Comparison of ENCODE assay signal across 21 cellular contexts in genomic region chr1:208093046-208093445, GRCh38.
"Had no signal": no experiment of that assay in that cellular context is flagged by ENCODE, and none has a peak within 500 bp of the region (broad histone marks: within the 10 kb centered on the region; RNA-seq: fewer than 3 reads in every experiment).

No MANE protein-coding gene starts in this region.

- H3K4me3 ChIP-seq: neural progenitor cell, ovary, psoas muscle, right lobe of liver, sigmoid colon, stomach, thoracic aorta, thyroid gland, tibial nerve, upper lobe of right lung, uterus had no signal

- H3K9me3 Mint-ChIP-seq: naive thymus-derived CD8-positive, alpha-beta T cell; natural killer cell treated with Interleukin-12 subunit alpha and Interleukin-12 subunit beta and Interleukin-15 and Interleukin-18, amount 100 ng/mL, for 72 hours; nephron progenitor cell; neural progenitor cell; stimulated activated effector memory CD8-positive, alpha-beta T cell treated with anti-CD3 and anti-CD28 coated beads, Interleukin-12 subunit alpha, Interleukin-12 subunit beta, amount 100 ng/mL, for 72 hours; stimulated activated naive B cell treated with anti-CD40 and anti-IgM and Interleukin-4, amounts not matched to agents 10 μg/mL and 1 μg/mL and 100 μg/mL, for 72 hours; stimulated activated naive CD8-positive, alpha-beta T cell treated with anti-CD3 and anti-CD28 coated beads, Interleukin-15, Interleukin-2, amounts not matched to agents 100 ng/mL and 50 ng/mL, for 24 hours; type B pancreatic cell had no signal

- H3K36me3 ChIP-seq: neural progenitor cell, ovary, uterus had no signal

- H3K27me3 ChIP-seq: neural progenitor cell, ovary, right lobe of liver, sigmoid colon, stomach, thyroid gland, tibial nerve, upper lobe of right lung, uterus had no signal

- H3K4me2 ChIP-seq: neural progenitor cell had no signal

- H3K27ac Mint-ChIP-seq: natural killer cell treated with Interleukin-12 subunit alpha and Interleukin-12 subunit beta and Interleukin-15 and Interleukin-18, amount 100 ng/mL, for 72 hours; nephron progenitor cell; neural progenitor cell; progenitor cell of endocrine pancreas; stimulated activated naive B cell treated with anti-CD40 and anti-IgM and Interleukin-4, amounts not matched to agents 10 μg/mL and 1 μg/mL and 100 μg/mL, for 72 hours; stimulated activated naive CD8-positive, alpha-beta T cell treated with anti-CD3 and anti-CD28 coated beads, Interleukin-15, Interleukin-2, amounts not matched to agents 100 ng/mL and 50 ng/mL, for 24 hours had no signal

- H3K4me1 Mint-ChIP-seq: stimulated activated effector memory CD8-positive, alpha-beta T cell treated with anti-CD3 and anti-CD28 coated beads, Interleukin-12 subunit alpha, Interleukin-12 subunit beta, amount 100 ng/mL, for 72 hours had no signal

- H3K27ac ChIP-seq: neural progenitor cell, ovary, parathyroid adenoma, psoas muscle, right lobe of liver, sigmoid colon, stomach, thoracic aorta, tibial nerve, upper lobe of right lung, uterus had no signal

- H3K4me3 Mint-ChIP-seq: naive thymus-derived CD8-positive, alpha-beta T cell; natural killer cell treated with Interleukin-12 subunit alpha and Interleukin-12 subunit beta and Interleukin-15 and Interleukin-18, amount 100 ng/mL, for 72 hours; nephron progenitor cell; neural progenitor cell; stimulated activated effector memory CD8-positive, alpha-beta T cell treated with anti-CD3 and anti-CD28 coated beads, Interleukin-12 subunit alpha, Interleukin-12 subunit beta, amount 100 ng/mL, for 72 hours; stimulated activated naive B cell treated with anti-CD40 and anti-IgM and Interleukin-4, amounts not matched to agents 10 μg/mL and 1 μg/mL and 100 μg/mL, for 72 hours; stimulated activated naive CD8-positive, alpha-beta T cell treated with anti-CD3 and anti-CD28 coated beads, Interleukin-15, Interleukin-2, amounts not matched to agents 100 ng/mL and 50 ng/mL, for 24 hours; type B pancreatic cell had no signal

- H3K9me3 ChIP-seq: ovary, psoas muscle, right lobe of liver, sigmoid colon, stomach, thoracic aorta, thyroid gland, tibial nerve, upper lobe of right lung, uterus had no signal

- DNase-seq: occipital lobe had no signal

- H3K36me3 Mint-ChIP-seq: naive thymus-derived CD8-positive, alpha-beta T cell; natural killer cell treated with Interleukin-12 subunit alpha and Interleukin-12 subunit beta and Interleukin-15 and Interleukin-18, amount 100 ng/mL, for 72 hours; stimulated activated effector memory CD8-positive, alpha-beta T cell treated with anti-CD3 and anti-CD28 coated beads, Interleukin-12 subunit alpha, Interleukin-12 subunit beta, amount 100 ng/mL, for 72 hours; stimulated activated naive B cell treated with anti-CD40 and anti-IgM and Interleukin-4, amounts not matched to agents 10 μg/mL and 1 μg/mL and 100 μg/mL, for 72 hours had no signal

- H3K9ac ChIP-seq: neural progenitor cell, parathyroid adenoma had no signal

- H3K79me2 ChIP-seq: parathyroid adenoma had no signal

- H2AFZ ChIP-seq: neural progenitor cell, parathyroid adenoma had no signal

- H3K27me3 Mint-ChIP-seq: naive thymus-derived CD8-positive, alpha-beta T cell; natural killer cell treated with Interleukin-12 subunit alpha and Interleukin-12 subunit beta and Interleukin-15 and Interleukin-18, amount 100 ng/mL, for 72 hours; progenitor cell of endocrine pancreas; stimulated activated naive B cell treated with anti-CD40 and anti-IgM and Interleukin-4, amounts not matched to agents 10 μg/mL and 1 μg/mL and 100 μg/mL, for 72 hours; stimulated activated naive CD8-positive, alpha-beta T cell treated with anti-CD3 and anti-CD28 coated beads, Interleukin-15, Interleukin-2, amounts not matched to agents 100 ng/mL and 50 ng/mL, for 24 hours; type B pancreatic cell had no signal
